Comparison of ENCODE assay signal across 9 cellular contexts in genomic region chr15:70328137-70329115, GRCh38.
DNase-seq lines count a peak whose midpoint lies in the region; ATAC-seq and TF ChIP-seq lines count a peak whose summit lies in the region.
"Had no signal": no experiment of that assay in that cellular context is flagged by ENCODE, and none has a peak within 500 bp of the region (broad histone marks: within the 10 kb centered on the region; RNA-seq: fewer than 3 reads in every experiment).

No MANE protein-coding gene starts in this region.

- TF ChIP-seq POLR2A in NB4 (IDR thresholded peaks at IDR 0.05; ENCODE audit: extremely low read depth, insufficient read length) (no peak), esophagus squamous epithelium (IDR thresholded peaks at IDR 0.05) (no peak)

- peak overlapping the region; percentile 11 for H3K27ac ChIP-seq in stomach smooth muscle (ENCODE audit: low read length)
- H3K27ac ChIP-seq in esophagus squamous epithelium = peak overlapping the region in 1 of 4 donors; percentile 54

- H3K36me3 ChIP-seq in stomach smooth muscle (ENCODE audit: control insufficient read depth in 2 of 2, insufficient read depth in 2 of 2, low read length in 2 of 2) (no peaks in the 10 kb centered on the region), esophagus squamous epithelium (no peaks in the 10 kb centered on the region), BE2C (no peaks in the 10 kb centered on the region)

- intact Hi-C loops in esophagus squamous epithelium (cut with DNase I) = no loop called here

- H3K9ac ChIP-seq in stomach smooth muscle (ENCODE audit: low read length in 2 of 2) = no peak overlapping the region

- 48 to 56% methylated on average over 8 to 9 of the region's 9 CpGs for WGBS in esophagus squamous epithelium, 2 donors

- no peak overlapping the region for H3K4me3 ChIP-seq in NB4 (ENCODE audit: low read depth, low read length)
- H3K4me3 ChIP-seq in fibroblast of villous mesenchyme (ENCODE audit: low read depth, low read length) = no peak overlapping the region
- H3K4me3 ChIP-seq in stomach smooth muscle (ENCODE audit: low read length in 2 of 2) = no peak overlapping the region
- no peak overlapping the region for H3K4me3 ChIP-seq in esophagus squamous epithelium
- H3K4me3 ChIP-seq in BE2C (ENCODE audit: low read depth, low read length) = no peak overlapping the region

- TF ChIP-seq CTCF in NB4 (IDR thresholded peaks at IDR 0.05; ENCODE audit: low read depth, low read length) = no peak
- no peak for TF ChIP-seq CTCF in fibroblast of villous mesenchyme (IDR thresholded peaks at IDR 0.05; ENCODE audit: insufficient read depth, low read depth, low read length)
- TF ChIP-seq CTCF in esophagus squamous epithelium (IDR thresholded peaks at IDR 0.05) = no peak
- no peak for TF ChIP-seq CTCF in BE2C (IDR thresholded peaks at IDR 0.05; ENCODE audit: low read depth, low read length)

- H3K4me1 ChIP-seq in stomach smooth muscle (ENCODE audit: control insufficient read depth, insufficient read depth, low read length) (peaks cover 28% of the 10 kb centered on the region), esophagus squamous epithelium (peaks cover 4 to 32% (median 12%) of the 10 kb centered on the region in 3 donors), BE2C (peaks cover 17% of the 10 kb centered on the region)

- peak; percentile 67 for ATAC-seq in GM19351 (IDR thresholded peaks at IDR 0.05; ENCODE audit: unreplicated experiment)
- ATAC-seq in GM21723 (IDR thresholded peaks at IDR 0.05; ENCODE audit: unreplicated experiment) = no peak
- ATAC-seq in HG03342 (IDR thresholded peaks at IDR 0.05; ENCODE audit: unreplicated experiment) = no peak
- ATAC-seq: stimulated activated naive CD8-positive, alpha-beta T cell treated with anti-CD3 and anti-CD28 coated beads, Interleukin-15, Interleukin-2, amounts not matched to agents 100 U/mL and 50 U/mL, for 24 hours had no signal

- H3K9me3 ChIP-seq in stomach smooth muscle (ENCODE audit: control insufficient read depth in 2 of 2, low read length in 2 of 2) = no peaks in the 10 kb centered on the region
- peaks cover 0 to 5% (median 0%) of the 10 kb centered on the region in 3 donors for H3K9me3 ChIP-seq in esophagus squamous epithelium
- no peaks in the 10 kb centered on the region; the same call in 1 of the 2 replicates for H3K9me3 ChIP-seq in BE2C

- DNase-seq in NB4 (ENCODE audit: low read depth) (peak; percentile 83), fibroblast of villous mesenchyme (ENCODE audit: low read depth) (peak; percentile 88), esophagus squamous epithelium (lab: John Stamatoyannopoulos, UW) (no peak), BE2C (no peak)
- DNase-seq: stimulated activated naive CD8-positive, alpha-beta T cell treated with anti-CD3 and anti-CD28 coated beads, Interleukin-15, Interleukin-2, amounts not matched to agents 100 U/mL and 50 U/mL, for 24 hours had no signal

- H3K27me3 ChIP-seq in stomach smooth muscle (ENCODE audit: control insufficient read depth in 1 of 2, insufficient read depth in 2 of 2, low read length in 2 of 2) (no peaks in the 10 kb centered on the region), esophagus squamous epithelium (peaks cover 0 to 39% (median 0%) of the 10 kb centered on the region in 4 donors), BE2C (no peaks in the 10 kb centered on the region)

Comparison
In these comparisons a context has a peak if more than half of its experiments do, and no peak if none do; other contexts are left out.
1. DNase-seq: peak in NB4 (single experiment) and fibroblast of villous mesenchyme (single experiment); none in esophagus squamous epithelium (single experiment) and BE2C (single experiment).